Comparison of ENCODE assay signal across 6 cellular contexts in genomic region chr12:56115329-56115728, GRCh38. TPM values are rescaled to one million over a fixed set of nuclear protein-coding genes. Genes with fewer than 3 reads are reported as not detected.
A peak's percentile ranks its signal among the peaks of the same experiment; 100 is the strongest.
DNase-seq lines count a peak whose midpoint lies in the region; ATAC-seq and TF ChIP-seq lines count a peak whose summit lies in the region.

No MANE protein-coding gene starts in this region.

- 31 to 41% methylated on average over 10 of the region's 10 CpGs for WGBS in testis, 2 donors

- peaks cover 51% of the 10 kb centered on the region for H3K36me3 Mint-ChIP-seq in activated CD8-positive, alpha-beta memory T cell treated with anti-CD3 and anti-CD28 coated beads, Interleukin-2, amount 10 ng/mL, durations not matched to agents 7 days and 5 days

- peak overlapping the region; percentile 89 to 91 for H3K27ac ChIP-seq in testis

- peak overlapping the region; percentile 71 to 90 for H3K4me3 ChIP-seq in testis

- CTCF ChIA-PET in activated CD8-positive, alpha-beta memory T cell treated with anti-CD3 and anti-CD28 coated beads, Interleukin-2, amount 10 ng/mL, durations not matched to agents 7 days and 5 days (lab: Charles Lee): interaction anchor here (0.8 to 1.8 kb wide), 7 partner anchors 8 to 75 kb away, joined by 3 to 9 read pairs (median 4); partner anchors contain the start of gene PA2G4

- intact Hi-C loops in testis (cut with DNase I; ENCODE audit: low total_unique reads) (no loop called here), left colon (cut with DNase I, micrococcal nuclease) (no loop called here)

- H3K27ac Mint-ChIP-seq in activated CD8-positive, alpha-beta memory T cell treated with anti-CD3 and anti-CD28 coated beads, Interleukin-2, amount 10 ng/mL, durations not matched to agents 7 days and 5 days: peak overlapping the region; percentile 98

- no peaks in the 10 kb centered on the region for H3K9me3 ChIP-seq in testis

- peaks cover 33% of the 10 kb centered on the region for H3K4me1 Mint-ChIP-seq in activated CD8-positive, alpha-beta memory T cell treated with anti-CD3 and anti-CD28 coated beads, Interleukin-2, amount 10 ng/mL, durations not matched to agents 7 days and 5 days

- peak overlapping the region; percentile 98 for H3K4me3 Mint-ChIP-seq in activated CD8-positive, alpha-beta memory T cell treated with anti-CD3 and anti-CD28 coated beads, Interleukin-2, amount 10 ng/mL, durations not matched to agents 7 days and 5 days

- DNase-seq in activated CD8-positive, alpha-beta memory T cell treated with anti-CD3 and anti-CD28 coated beads, Interleukin-2, amount 10 ng/mL, durations not matched to agents 7 days and 5 days: no peak
- DNase-seq in activated CD8-positive, alpha-beta memory T cell treated with anti-CD3 and anti-CD28 coated beads for 24 hours: no peak
- peak; percentile 29 for DNase-seq in fibroblast of peridontal ligament (ENCODE audit: extremely low read depth)
- no peak for DNase-seq in testis
- DNase-seq in left colon: no peak

- H3K27me3 ChIP-seq in testis: no peaks in the 10 kb centered on the region

- peaks cover 15% of the 10 kb centered on the region for H3K4me1 ChIP-seq in testis

- TF ChIP-seq POLR2A in testis (IDR thresholded peaks at IDR 0.05): no peak

- no peak for TF ChIP-seq CTCF in testis (IDR thresholded peaks at IDR 0.05)

- no peaks in the 10 kb centered on the region for H3K36me3 ChIP-seq in testis (ENCODE audit: low read depth, missing control alignments)

- no peaks in the 10 kb centered on the region for H3K27me3 Mint-ChIP-seq in activated CD8-positive, alpha-beta memory T cell treated with anti-CD3 and anti-CD28 coated beads, Interleukin-2, amount 10 ng/mL, durations not matched to agents 7 days and 5 days

- no peak for ATAC-seq in activated CD8-positive, alpha-beta memory T cell treated with anti-CD3 and anti-CD28 coated beads, Interleukin-2, amount 10 ng/mL, durations not matched to agents 7 days and 5 days
- ATAC-seq in HG02623 (IDR thresholded peaks at IDR 0.05; ENCODE audit: unreplicated experiment) (no peak), left colon (no peak)

- H3K9me3 Mint-ChIP-seq in activated CD8-positive, alpha-beta memory T cell treated with anti-CD3 and anti-CD28 coated beads, Interleukin-2, amount 10 ng/mL, durations not matched to agents 7 days and 5 days (ENCODE audit: low read depth): no peaks in the 10 kb centered on the region

RNA-seq across cellular contexts. Expression of gene RPL41, which starts 1.1 kb away (rescaled TPM):
- 1,000 to 10,000 TPM; 3,748 to 4,271 TPM for total RNA-seq in activated CD8-positive, alpha-beta memory T cell treated with anti-CD3 and anti-CD28 coated beads, Interleukin-2, amount 10 ng/mL, durations not matched to agents 7 days and 5 days
- total RNA-seq in testis (1,000 to 10,000 TPM; 1,066 to 1,985 TPM), left colon (1,000 to 10,000 TPM; 2,955 to 2,956 TPM)
- polyA plus RNA-seq in testis (ENCODE audit: insufficient read depth, low read depth, low replicate concordance): 2,323 TPM

RNA-seq across cellular contexts. Expression of gene ZC3H10, which starts 2.7 kb away (rescaled TPM):
- total RNA-seq in activated CD8-positive, alpha-beta memory T cell treated with anti-CD3 and anti-CD28 coated beads, Interleukin-2, amount 10 ng/mL, durations not matched to agents 7 days and 5 days: 10 to 100 TPM; 10.3 to 11.7 TPM
- 10 to 100 TPM; 16.2 to 20.6 TPM for total RNA-seq in testis
- polyA plus RNA-seq in testis (ENCODE audit: insufficient read depth, low read depth, low replicate concordance): 12.4 TPM
- total RNA-seq in left colon: 1 to 10 TPM; 3.5 to 4.1 TPM

RNA-seq across cellular contexts. Expression of gene PA2G4, which starts 11.0 kb away (rescaled TPM):
- 100 to 1,000 TPM; 293 to 364 TPM for total RNA-seq in activated CD8-positive, alpha-beta memory T cell treated with anti-CD3 and anti-CD28 coated beads, Interleukin-2, amount 10 ng/mL, durations not matched to agents 7 days and 5 days
- total RNA-seq in testis (10 to 100 TPM; 61.0 to 81.4 TPM), left colon (10 to 100 TPM; 59.6 to 80.9 TPM)
- polyA plus RNA-seq in testis (ENCODE audit: insufficient read depth, low read depth, low replicate concordance): 190 TPM

RNA-seq across cellular contexts. Expression of gene ESYT1, which starts 12.7 kb away (rescaled TPM):
- 100 to 1,000 TPM; 225 to 241 TPM for total RNA-seq in activated CD8-positive, alpha-beta memory T cell treated with anti-CD3 and anti-CD28 coated beads, Interleukin-2, amount 10 ng/mL, durations not matched to agents 7 days and 5 days
- total RNA-seq in testis (10 to 100 TPM; 72.0 to 99.8 TPM), left colon (10 to 100 TPM; 44.4 to 48.6 TPM)
- 50.8 TPM for polyA plus RNA-seq in testis (ENCODE audit: insufficient read depth, low read depth, low replicate concordance)

RNA-seq across cellular contexts. Expression of gene ERBB3, which starts 35.4 kb away (rescaled TPM):
- 1 to 10 TPM in 1 of 2 experiments, under 1 TPM in 1; 0.94 to 1.8 TPM for total RNA-seq in activated CD8-positive, alpha-beta memory T cell treated with anti-CD3 and anti-CD28 coated beads, Interleukin-2, amount 10 ng/mL, durations not matched to agents 7 days and 5 days
- 1 to 10 TPM; 3.3 to 9.8 TPM for total RNA-seq in testis
- polyA plus RNA-seq in testis (ENCODE audit: insufficient read depth, low read depth, low replicate concordance): 6.1 TPM
- total RNA-seq in left colon: 100 to 1,000 TPM; 188 to 261 TPM
